Comparison of ENCODE assay signal across 23 cellular contexts in the genomic region with DNA sequence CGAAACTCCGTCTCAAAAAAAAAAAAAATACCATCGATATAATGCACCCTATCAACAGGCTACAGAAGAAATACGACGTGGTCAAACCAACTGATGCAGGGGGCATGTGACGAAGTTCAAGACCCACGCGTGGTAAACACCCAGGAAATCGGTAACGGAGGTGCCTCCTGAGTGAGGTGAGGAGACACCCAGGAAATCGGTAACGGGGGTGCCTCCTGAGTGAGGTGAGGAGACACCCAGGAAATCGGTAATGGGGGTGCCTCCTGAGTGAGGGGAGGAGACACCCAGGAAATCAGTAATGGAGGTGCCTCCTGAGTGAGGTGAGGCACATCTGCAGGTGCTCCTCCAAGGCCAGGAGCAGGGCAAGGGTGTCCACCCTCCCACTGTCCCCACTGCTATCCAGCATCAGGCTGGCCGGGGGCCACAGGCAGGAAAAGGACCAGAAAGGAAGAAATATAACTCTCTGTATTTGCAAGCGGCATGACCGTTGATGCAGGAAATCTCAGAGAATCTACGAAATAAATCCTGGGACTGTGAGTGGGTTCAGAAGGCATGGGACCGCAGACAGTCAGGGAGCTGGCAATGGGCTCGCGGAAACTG. TPM values are rescaled to one million over a fixed set of nuclear protein-coding genes. Genes with fewer than 3 reads are reported as not detected.
DNase-seq lines count a peak whose midpoint lies in the region; ATAC-seq and TF ChIP-seq lines count a peak whose summit lies in the region.
"Had no signal": no experiment of that assay in that cellular context is flagged by ENCODE, and none has a peak within 500 bp of the region (broad histone marks: within the 10 kb centered on the region; RNA-seq: fewer than 3 reads in every experiment).

No MANE protein-coding gene starts in this region.

- no peak for DNase-seq in activated naive CD8-positive, alpha-beta T cell treated with anti-CD3 and anti-CD28 coated beads, Interleukin-2, amount 10 ng/mL, durations not matched to agents 7 days and 5 days
- DNase-seq in activated naive CD8-positive, alpha-beta T cell treated with anti-CD3 and anti-CD28 coated beads, Interleukin-2, amount 50 U/mL, for 24 hours: no peak
- DNase-seq in T-helper 1 cell (peak in 4 of 5 donors; percentile 25 to 38 (median 35)), spleen (peak; percentile 68), NCI-H187 treated with DMSO at 0.1 percent for 48 hours (lab: John Stamatoyannopoulos, UW) (no peak), PC-3 (no peak)
- peak; percentile 29 for DNase-seq in activated effector memory CD4-positive, alpha-beta T cell treated with Interleukin-2 at 50 U/mL for 16 hours
- DNase-seq: activated T-cell treated with anti-CD3 and anti-CD28 coated beads, Interleukin-2, amount 50 U/mL, for 24 hours; amygdala; DMS53; GDM1; kidney glomerular epithelial cell; NCI-H1092; NCI-H2081 treated with DMSO at 0.1 percent for 48 hours; NCI-H510A treated with DMSO at 0.1 percent for 48 hours; occipital lobe; RPMI8226; SK-N-SH; stimulated activated naive CD8-positive, alpha-beta T cell treated with anti-CD3 and anti-CD28 coated beads, Interleukin-15, Interleukin-2, amounts not matched to agents 100 U/mL and 50 U/mL, for 24 hours had no signal

- no peak for ATAC-seq in activated naive CD8-positive, alpha-beta T cell treated with anti-CD3 and anti-CD28 coated beads, Interleukin-2, amount 10 ng/mL, durations not matched to agents 7 days and 5 days (ENCODE audit: low read depth)
- no peak for ATAC-seq in activated naive CD8-positive, alpha-beta T cell treated with anti-CD3 and anti-CD28 coated beads, Interleukin-2, amount 50 U/mL, for 24 hours
- ATAC-seq in PC-3: no peak
- ATAC-seq: stimulated activated naive CD8-positive, alpha-beta T cell treated with anti-CD3 and anti-CD28 coated beads, Interleukin-15, Interleukin-2, amounts not matched to agents 100 U/mL and 50 U/mL, for 24 hours had no signal

- H3K9ac ChIP-seq in PC-3 (ENCODE audit: low read length): no peak overlapping the region
- H3K9ac ChIP-seq: SK-N-SH had no signal

- CTCF ChIA-PET in PC-3 (lab: Charles Lee): no interaction called here

- H3K9me2 ChIP-seq in PC-3 (replicated peaks; ENCODE audit: low read length): no peaks in the 10 kb centered on the region
- H3K9me2 ChIP-seq: SK-N-SH had no signal

- H3K9me3 ChIP-seq in spleen (no peaks in the 10 kb centered on the region), PC-3 (ENCODE audit: low read length) (no peaks in the 10 kb centered on the region)
- H3K9me3 ChIP-seq: SK-N-SH had no signal

- peak overlapping the region; percentile 72 for H3K27ac Mint-ChIP-seq in activated naive CD8-positive, alpha-beta T cell treated with anti-CD3 and anti-CD28 coated beads, Interleukin-2, amount 10 ng/mL, durations not matched to agents 7 days and 5 days
- H3K27ac Mint-ChIP-seq in activated naive CD8-positive, alpha-beta T cell treated with anti-CD3 and anti-CD28 coated beads, Interleukin-2, amount 50 U/mL, for 24 hours: no peak overlapping the region
- H3K27ac Mint-ChIP-seq: activated T-cell treated with anti-CD3 and anti-CD28 coated beads, Interleukin-2, amount 50 U/mL, for 24 hours; dendritic cell treated with granulocyte-macrophage colony-stimulating factor and Interleukin-4, amounts not matched to agents 40 ng/mL and 50 ng/mL, for 4 days had no signal

- intact Hi-C loops in spleen (cut with DNase I; ENCODE audit: low total_unique reads): no loop called here
- intact Hi-C loops in PC-3 (cut with micrococcal nuclease): no loop called here

- POLR2A ChIA-PET in activated naive CD8-positive, alpha-beta T cell treated with anti-CD3 and anti-CD28 coated beads, Interleukin-2, amount 10 ng/mL, durations not matched to agents 7 days and 5 days (lab: Charles Lee): interaction anchor here (0.6 kb wide), 1 partner anchor 39 kb away, joined by 5 read pairs; no protein-coding TSS in a partner anchor
- POLR2A ChIA-PET in PC-3 (lab: Charles Lee; ENCODE audit: unreplicated experiment): no interaction called here

- H3K27me3 Mint-ChIP-seq in activated naive CD8-positive, alpha-beta T cell treated with anti-CD3 and anti-CD28 coated beads, Interleukin-2, amount 10 ng/mL, durations not matched to agents 7 days and 5 days: no peaks in the 10 kb centered on the region
- no peaks in the 10 kb centered on the region for H3K27me3 Mint-ChIP-seq in activated naive CD8-positive, alpha-beta T cell treated with anti-CD3 and anti-CD28 coated beads, Interleukin-2, amount 50 U/mL, for 24 hours
- H3K27me3 Mint-ChIP-seq: activated T-cell treated with anti-CD3 and anti-CD28 coated beads, Interleukin-2, amount 50 U/mL, for 24 hours had no signal

- TF ChIP-seq POLR2A in spleen (IDR thresholded peaks at IDR 0.05): no peak

- peaks cover 1% of the 10 kb centered on the region for H3K36me3 Mint-ChIP-seq in activated naive CD8-positive, alpha-beta T cell treated with anti-CD3 and anti-CD28 coated beads, Interleukin-2, amount 10 ng/mL, durations not matched to agents 7 days and 5 days
- no peaks in the 10 kb centered on the region for H3K36me3 Mint-ChIP-seq in activated naive CD8-positive, alpha-beta T cell treated with anti-CD3 and anti-CD28 coated beads, Interleukin-2, amount 50 U/mL, for 24 hours (ENCODE audit: low read depth)

- H3K27me3 ChIP-seq in spleen (replicated peaks in 1 of 7): no peaks in the 10 kb centered on the region
- no peaks in the 10 kb centered on the region for H3K27me3 ChIP-seq in PC-3 (ENCODE audit: low read length)

- H3K4me2 ChIP-seq in PC-3 (ENCODE audit: low read length): no peak overlapping the region
- H3K4me2 ChIP-seq: SK-N-SH had no signal

- H4K20me1 ChIP-seq in PC-3 (ENCODE audit: low read length): no peaks in the 10 kb centered on the region

- H3K27ac ChIP-seq in spleen (no peak overlapping the region), PC-3 (ENCODE audit: low read length) (no peak overlapping the region)
- H3K27ac ChIP-seq: skin epidermis had no signal

- 75 to 83% (median 82%) methylated on average over 20 of the region's 20 CpGs for WGBS in spleen, 5 donors

- H3K79me2 ChIP-seq in PC-3 (ENCODE audit: low read length): no peaks in the 10 kb centered on the region

- H3F3A ChIP-seq in PC-3 (ENCODE audit: low read length, unreplicated experiment): no peaks in the 10 kb centered on the region

- no TSS peak for BruUV-seq in PC-3 (replicated peaks; lab: Mats Ljungman, UMichigan)

- H3K36me3 ChIP-seq in spleen: no peaks in the 10 kb centered on the region
- H3K36me3 ChIP-seq in PC-3 (ENCODE audit: low read depth, low read length): no peaks in the 10 kb centered on the region

- H3K4me3 Mint-ChIP-seq in activated naive CD8-positive, alpha-beta T cell treated with anti-CD3 and anti-CD28 coated beads, Interleukin-2, amount 10 ng/mL, durations not matched to agents 7 days and 5 days: peak overlapping the region; percentile 46
- no peak overlapping the region for H3K4me3 Mint-ChIP-seq in activated naive CD8-positive, alpha-beta T cell treated with anti-CD3 and anti-CD28 coated beads, Interleukin-2, amount 50 U/mL, for 24 hours
- H3K4me3 Mint-ChIP-seq: activated T-cell treated with anti-CD3 and anti-CD28 coated beads, Interleukin-2, amount 50 U/mL, for 24 hours; dendritic cell treated with granulocyte-macrophage colony-stimulating factor and Interleukin-4, amounts not matched to agents 40 ng/mL and 50 ng/mL, for 4 days had no signal

- H2AFZ ChIP-seq in PC-3 (ENCODE audit: low read length): no peak overlapping the region

- peaks cover 20% of the 10 kb centered on the region for H3K4me1 Mint-ChIP-seq in activated naive CD8-positive, alpha-beta T cell treated with anti-CD3 and anti-CD28 coated beads, Interleukin-2, amount 10 ng/mL, durations not matched to agents 7 days and 5 days
- peaks cover 29% of the 10 kb centered on the region for H3K4me1 Mint-ChIP-seq in activated naive CD8-positive, alpha-beta T cell treated with anti-CD3 and anti-CD28 coated beads, Interleukin-2, amount 50 U/mL, for 24 hours

- H3K4me1 ChIP-seq in spleen: peaks cover 5 to 26% (median 14%) of the 10 kb centered on the region in 6 donors
- peaks cover 7% of the 10 kb centered on the region for H3K4me1 ChIP-seq in PC-3 (ENCODE audit: insufficient read depth, low read length)

- TF ChIP-seq CTCF in spleen (IDR thresholded peaks at IDR 0.05 in 8 of 11, conservative IDR thresholded peaks at IDR 0.05 in 3 of 11): no peak
- no peak for TF ChIP-seq CTCF in PC-3 (conservative IDR thresholded peaks at IDR 0.05; ENCODE audit: low read depth, low read length)

- H3K9me3 Mint-ChIP-seq in activated naive CD8-positive, alpha-beta T cell treated with anti-CD3 and anti-CD28 coated beads, Interleukin-2, amount 10 ng/mL, durations not matched to agents 7 days and 5 days: no peaks in the 10 kb centered on the region
- H3K9me3 Mint-ChIP-seq in activated naive CD8-positive, alpha-beta T cell treated with anti-CD3 and anti-CD28 coated beads, Interleukin-2, amount 50 U/mL, for 24 hours: no peaks in the 10 kb centered on the region
- H3K9me3 Mint-ChIP-seq: activated T-cell treated with anti-CD3 and anti-CD28 coated beads, Interleukin-2, amount 50 U/mL, for 24 hours; dendritic cell treated with granulocyte-macrophage colony-stimulating factor and Interleukin-4, amounts not matched to agents 40 ng/mL and 50 ng/mL, for 4 days had no signal

- H3K4me3 ChIP-seq in spleen (no peak overlapping the region), PC-3 (ENCODE audit: low read length) (no peak overlapping the region)
- H3K4me3 ChIP-seq: skin epidermis had no signal

RNA-seq across cellular contexts. Expression of a gene that starts 10.7 kb away (rescaled TPM):
- total RNA-seq in activated naive CD8-positive, alpha-beta T cell treated with anti-CD3 and anti-CD28 coated beads, Interleukin-2, amount 10 ng/mL, durations not matched to agents 7 days and 5 days: 1 to 10 TPM; 2.1 to 4.1 TPM
- total RNA-seq in spleen: 10 to 100 TPM in 5 of 7 donors, 1 to 10 TPM in 2; 7.1 to 19.2 (median 13.3) TPM
- polyA plus RNA-seq in spleen: 1 to 10 TPM; 3.9 to 7.3 (median 5.0) TPM
- total RNA-seq in PC-3 (2014; rRNA removed): 2.0 and 2.7 TPM in 2 replicates

RNA-seq across cellular contexts. Expression of a gene that starts 50.7 kb away (rescaled TPM):
- total RNA-seq in activated naive CD8-positive, alpha-beta T cell treated with anti-CD3 and anti-CD28 coated beads, Interleukin-2, amount 10 ng/mL, durations not matched to agents 7 days and 5 days: not detected
- total RNA-seq in spleen (1 to 10 TPM in 1 of 7 donors, under 1 TPM in 4, not detected in 2; 0.13 to 1.2 (median 0.51) TPM), PC-3 (2014; rRNA removed) (not detected in 2 replicates)
- under 1 TPM; 0.05 to 0.80 (median 0.28) TPM for polyA plus RNA-seq in spleen
- total RNA-seq: endothelial cell of umbilical vein, lung microvascular endothelial cell, occipital lobe had no signal
- polyA plus RNA-seq: endothelial cell of umbilical vein had no signal

RNA-seq across cellular contexts. Expression of a gene that starts 54.3 kb away (rescaled TPM):
- total RNA-seq in activated naive CD8-positive, alpha-beta T cell treated with anti-CD3 and anti-CD28 coated beads, Interleukin-2, amount 10 ng/mL, durations not matched to agents 7 days and 5 days: under 1 TPM; 0.19 to 0.26 TPM
- total RNA-seq in spleen (10 to 100 TPM in 1 of 7 donors, 1 to 10 TPM in 6; 3.0 to 14.2 (median 6.1) TPM), PC-3 (2014; rRNA removed) (4.9 and 8.0 TPM in 2 replicates)
- polyA plus RNA-seq in spleen: 1 to 10 TPM; 3.7 to 6.4 (median 3.9) TPM

RNA-seq across cellular contexts. Expression of a gene that starts 58.3 kb away (rescaled TPM):
- total RNA-seq in activated naive CD8-positive, alpha-beta T cell treated with anti-CD3 and anti-CD28 coated beads, Interleukin-2, amount 10 ng/mL, durations not matched to agents 7 days and 5 days: 10 to 100 TPM; 26.2 to 29.3 TPM
- total RNA-seq in spleen (10 to 100 TPM; 12.4 to 29.1 (median 18.9) TPM), PC-3 (2014; rRNA removed) (11.6 and 12.4 TPM in 2 replicates)
- 1 to 10 TPM; 7.1 to 8.9 (median 7.2) TPM for polyA plus RNA-seq in spleen

Comparison
In these comparisons a context has a peak if more than half of its experiments do, and no peak if none do; other contexts are left out.
1. DNase-seq: peak in T-helper 1 cell (4 of 5), activated effector memory CD4-positive, alpha-beta T cell treated with Interleukin-2 at 50 U/mL for 16 hours (single experiment) and spleen (single experiment); none in activated naive CD8-positive, alpha-beta T cell treated with anti-CD3 and anti-CD28 coated beads, Interleukin-2, amount 10 ng/mL, durations not matched to agents 7 days and 5 days (single experiment), activated naive CD8-positive, alpha-beta T cell treated with anti-CD3 and anti-CD28 coated beads, Interleukin-2, amount 50 U/mL, for 24 hours (single experiment), NCI-H187 treated with DMSO at 0.1 percent for 48 hours (single experiment) and PC-3 (single experiment).